ENCODE assay signal across 8 cellular contexts in the genomic region with DNA sequence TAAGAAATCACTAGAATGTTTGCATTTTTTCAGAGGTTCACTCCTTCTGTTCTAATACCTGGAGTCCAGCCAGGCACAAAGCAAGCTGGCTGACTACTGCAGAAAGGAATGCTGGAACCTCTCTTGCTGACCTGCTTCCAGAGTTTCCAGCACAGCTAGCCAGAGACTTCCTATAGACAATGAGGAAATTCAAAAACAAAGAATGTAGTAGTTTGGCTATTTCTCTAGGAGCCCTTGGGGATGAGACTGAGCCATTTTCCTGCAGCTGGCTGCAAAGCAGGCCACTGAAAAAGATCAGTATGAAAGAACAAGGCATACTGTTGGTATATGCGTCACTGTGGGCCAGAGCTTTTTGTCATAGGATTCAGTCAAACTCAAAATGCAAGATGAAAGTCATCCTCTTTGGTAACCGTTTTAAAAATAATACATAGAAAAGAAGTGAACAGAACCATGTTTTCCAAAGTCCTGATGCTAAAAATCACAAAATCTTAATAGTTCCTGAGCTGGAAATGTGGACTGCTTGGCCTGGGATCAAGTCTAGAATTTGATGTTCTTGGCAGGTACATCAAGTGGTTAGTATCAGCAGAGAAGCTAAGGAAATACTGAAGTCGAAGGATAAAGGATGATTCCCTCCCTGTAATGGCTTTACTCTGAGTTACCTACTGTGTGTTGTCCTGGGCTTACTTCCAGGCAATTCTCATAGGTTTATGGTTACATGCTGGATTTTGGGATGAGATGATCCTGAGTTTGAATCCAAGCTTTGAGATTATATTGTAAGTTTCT.
DNase-seq lines count a peak whose midpoint lies in the region; FAIRE-seq lines count a peak whose summit lies in the region.

No MANE protein-coding gene starts in this region.

- FAIRE-seq in endometrium (lab: Jason Lieb, UNC) (peak; percentile 93), urothelium cell line (lab: Jason Lieb, UNC) (no peak)

- peak; percentile 76 for DNase-seq in NCI-H226
- peak; percentile 76 for DNase-seq in medulla oblongata (ENCODE audit: extremely low spot score)
- peak; percentile 68 for DNase-seq in urothelium cell line (ENCODE audit: low spot score)
- DNase-seq in activated CD8-positive, alpha-beta memory T cell treated with anti-CD3 and anti-CD28 coated beads for 24 hours = no peak
- no peak for DNase-seq in cortex of kidney (lab: John Stamatoyannopoulos, UW)
- DNase-seq in COLO668 (lab: John Stamatoyannopoulos, UW; ENCODE audit: unreplicated experiment) = no peak
- DNase-seq in Kasumi-1 (lab: John Stamatoyannopoulos, UW) = no peak

Comparison
In these comparisons a context has a peak if more than half of its experiments do, and no peak if none do; other contexts are left out.
1. DNase-seq: peak in NCI-H226 (single experiment), medulla oblongata (single experiment) and urothelium cell line (single experiment); none in activated CD8-positive, alpha-beta memory T cell treated with anti-CD3 and anti-CD28 coated beads for 24 hours (single experiment), cortex of kidney (single experiment), COLO668 (single experiment) and Kasumi-1 (0 of 2).